Comparison of ENCODE assay signal across 19 cellular contexts in the genomic region with DNA sequence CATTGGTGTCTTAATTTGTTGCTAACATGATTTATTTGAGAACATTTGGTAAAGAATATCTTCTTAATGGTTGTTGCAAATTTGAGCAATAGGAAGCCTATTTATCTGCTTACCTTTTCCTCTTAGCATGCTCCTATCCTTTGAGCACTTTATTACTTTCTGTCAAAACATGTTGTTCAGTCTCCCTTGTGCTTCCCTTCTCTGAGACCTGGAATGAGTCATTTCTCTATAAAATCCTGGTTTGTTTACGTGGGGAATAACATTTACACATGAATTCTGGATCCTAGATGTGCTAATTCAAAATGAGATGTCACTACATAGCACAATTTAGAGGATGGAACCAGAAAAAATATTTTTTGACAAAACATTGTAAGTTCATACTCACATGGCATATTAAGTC.
A peak's percentile ranks its signal among the peaks of the same experiment; 100 is the strongest.
DNase-seq lines count a peak whose midpoint lies in the region; ATAC-seq and TF ChIP-seq lines count a peak whose summit lies in the region.
"Had no signal": no experiment of that assay in that cellular context is flagged by ENCODE, and none has a peak within 500 bp of the region (broad histone marks: within the 10 kb centered on the region; RNA-seq: fewer than 3 reads in every experiment).

No MANE protein-coding gene starts in this region.

- no peak for TF ChIP-seq EP300 in gastroesophageal sphincter (IDR thresholded peaks at IDR 0.05)

- H3K9me3 ChIP-seq in breast epithelium (no peaks in the 10 kb centered on the region), gastroesophageal sphincter (no peaks in the 10 kb centered on the region)

- H3K27ac ChIP-seq in breast epithelium (no peak overlapping the region), gastroesophageal sphincter (no peak overlapping the region)
- H3K27ac ChIP-seq: GM23248 had no signal

- no peaks in the 10 kb centered on the region for H3K9me3 Mint-ChIP-seq in MCF 10A (ENCODE audit: unreplicated experiment)
- H3K9me3 Mint-ChIP-seq: H9 had no signal

- BruUV-seq in MCF 10A (replicated peaks; lab: Mats Ljungman, UMichigan), result no TSS peak

- H3K4me3 Mint-ChIP-seq in MCF 10A (ENCODE audit: unreplicated experiment), result no peak overlapping the region
- H3K4me3 Mint-ChIP-seq: CD4-positive, alpha-beta memory T cell; H9 had no signal

- no peaks in the 10 kb centered on the region for H3K27me3 ChIP-seq in breast epithelium
- no peaks in the 10 kb centered on the region for H3K27me3 ChIP-seq in gastroesophageal sphincter

- no peak overlapping the region for H3K27ac Mint-ChIP-seq in MCF 10A (ENCODE audit: low read depth, unreplicated experiment)
- H3K27ac Mint-ChIP-seq: CD4-positive, alpha-beta memory T cell; H9 had no signal

- H3K36me3 ChIP-seq in breast epithelium (no peaks in the 10 kb centered on the region), gastroesophageal sphincter (no peaks in the 10 kb centered on the region)

- no peaks in the 10 kb centered on the region for H3K4me1 Mint-ChIP-seq in MCF 10A (ENCODE audit: insufficient read depth, unreplicated experiment)
- H3K4me1 Mint-ChIP-seq: CD4-positive, alpha-beta memory T cell had no signal

- no peaks in the 10 kb centered on the region for H3K36me3 Mint-ChIP-seq in MCF 10A (ENCODE audit: insufficient read depth, unreplicated experiment)
- H3K36me3 Mint-ChIP-seq: CD4-positive, alpha-beta memory T cell had no signal

- CTCF ChIA-PET in MCF 10A (lab: Yijun Ruan, JAX), result no interaction called here

- H3K4me3 ChIP-seq in breast epithelium, result no peak overlapping the region
- no peak overlapping the region for H3K4me3 ChIP-seq in fibroblast of villous mesenchyme (ENCODE audit: low read depth, low read length)
- no peak overlapping the region for H3K4me3 ChIP-seq in gastroesophageal sphincter
- H3K4me3 ChIP-seq: GM23248 had no signal

- ATAC-seq in GM21515 (IDR thresholded peaks at IDR 0.05; ENCODE audit: unreplicated experiment), result no peak
- no peak for ATAC-seq in gastroesophageal sphincter
- ATAC-seq: HCT116 had no signal

- POLR2A ChIA-PET in MCF 10A (lab: Yijun Ruan, JAX), result no interaction called here

- peaks cover 12% of the 10 kb centered on the region for H3K27me3 Mint-ChIP-seq in MCF 10A (ENCODE audit: insufficient read depth, unreplicated experiment)
- H3K27me3 Mint-ChIP-seq: CD4-positive, alpha-beta memory T cell had no signal

- TF ChIP-seq CTCF in MCF 10A (IDR thresholded peaks at IDR 0.05; ENCODE audit: unreplicated experiment), result no peak
- no peak for TF ChIP-seq CTCF in breast epithelium (IDR thresholded peaks at IDR 0.05)
- no peak for TF ChIP-seq CTCF in fibroblast of villous mesenchyme (IDR thresholded peaks at IDR 0.05; ENCODE audit: insufficient read depth, low read depth, low read length)
- no peak for TF ChIP-seq CTCF in gastroesophageal sphincter (IDR thresholded peaks at IDR 0.05)

- 60 to 70% methylated on average over 1 of the region's 1 CpG for WGBS in gastroesophageal sphincter (ENCODE audit: low coverage in 1 of 2), 2 donors

- DNase-seq in MCF 10A (ENCODE audit: unreplicated experiment) (peak; percentile 1), breast epithelium (ENCODE audit: low spot score in 2 of 2) (no peak), NCI-H460 (ENCODE audit: extremely low read depth, low read depth) (peak; percentile 2), fibroblast of villous mesenchyme (ENCODE audit: low read depth) (peak; percentile 0), renal cortical epithelial cell (ENCODE audit: low read depth) (peak; percentile 0), NCI-H187 treated with DMSO at 0.1 percent for 48 hours (lab: John Stamatoyannopoulos, UW) (no peak)
- DNase-seq: 8988T; C1 segment of cervical spinal cord; Calu3; CD4-positive, alpha-beta memory T cell; COR-L47; DMS153; DMS79 treated with DMSO at 0.1 percent for 48 hours; GF-D8; GM23248; H9 had no signal

- intact Hi-C loops in MCF 10A (cut with micrococcal nuclease), result no loop called here
- intact Hi-C loops in breast epithelium (cut with DNase I; ENCODE audit: low total_unique reads), result no loop called here

- no peaks in the 10 kb centered on the region for H3K4me1 ChIP-seq in breast epithelium
- H3K4me1 ChIP-seq in gastroesophageal sphincter, result no peaks in the 10 kb centered on the region

- TF ChIP-seq POLR2A in breast epithelium (IDR thresholded peaks at IDR 0.05) (no peak), gastroesophageal sphincter (IDR thresholded peaks at IDR 0.05) (no peak)

Comparison
In these comparisons a context has a peak if more than half of its experiments do, and no peak if none do; other contexts are left out.
1. DNase-seq: peak in MCF 10A (single experiment), NCI-H460 (single experiment), fibroblast of villous mesenchyme (single experiment) and renal cortical epithelial cell (single experiment); none in breast epithelium (0 of 2) and NCI-H187 treated with DMSO at 0.1 percent for 48 hours (single experiment).